ENCODE assay signal across 1 cellular context in the genomic region with DNA sequence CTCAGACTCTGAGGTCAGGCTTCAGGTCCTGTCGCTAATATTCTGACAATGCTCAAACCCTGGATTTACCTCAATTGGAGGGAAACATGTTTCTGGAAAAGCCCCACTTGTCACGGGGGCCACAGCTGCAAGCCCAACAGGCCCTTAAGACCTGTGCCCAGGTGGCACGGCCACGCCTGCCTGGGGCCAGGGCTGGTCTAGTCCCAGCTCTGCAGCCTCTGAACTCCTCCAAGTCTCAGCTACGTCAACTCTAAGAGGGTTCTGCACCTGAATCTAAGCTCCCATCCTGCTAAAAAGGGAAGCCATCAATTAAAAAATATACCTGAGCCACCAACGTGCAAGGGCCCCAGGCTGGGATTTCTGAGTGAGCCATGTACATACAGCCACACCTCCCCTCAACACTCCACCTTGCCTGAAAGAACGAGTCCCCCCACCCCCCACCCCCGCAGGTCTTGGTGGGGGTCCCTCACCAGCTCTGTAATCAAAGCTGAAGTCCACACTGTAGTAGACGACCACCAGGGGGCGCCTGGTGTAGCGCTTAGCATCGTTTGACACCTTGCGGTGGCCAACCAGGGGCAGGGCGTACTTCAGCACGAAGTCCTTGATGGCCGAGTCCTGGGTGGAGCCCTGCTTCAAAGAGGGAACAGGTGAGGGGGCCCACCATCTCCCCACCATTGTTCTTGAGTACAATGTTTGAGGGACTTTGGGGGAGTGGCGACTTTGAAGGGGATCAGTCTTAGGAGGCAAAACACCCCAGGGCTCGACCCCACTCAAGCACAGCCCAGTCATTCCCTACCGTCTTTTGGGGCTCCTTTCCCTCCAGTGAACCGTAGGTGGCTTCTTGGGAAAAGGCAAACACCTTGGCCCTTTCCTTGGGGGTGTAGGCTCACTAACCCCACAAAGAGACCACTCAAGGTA.
TF ChIP-seq lines count a peak whose summit lies in the region.

No MANE protein-coding gene starts in this region.

TF ChIP-seq in K562, 482 proteins besides CTCF, POLR2A, EP300 and RAD21 (continued from another document and continues in another):
- TF ChIP-seq, protein P1, sequence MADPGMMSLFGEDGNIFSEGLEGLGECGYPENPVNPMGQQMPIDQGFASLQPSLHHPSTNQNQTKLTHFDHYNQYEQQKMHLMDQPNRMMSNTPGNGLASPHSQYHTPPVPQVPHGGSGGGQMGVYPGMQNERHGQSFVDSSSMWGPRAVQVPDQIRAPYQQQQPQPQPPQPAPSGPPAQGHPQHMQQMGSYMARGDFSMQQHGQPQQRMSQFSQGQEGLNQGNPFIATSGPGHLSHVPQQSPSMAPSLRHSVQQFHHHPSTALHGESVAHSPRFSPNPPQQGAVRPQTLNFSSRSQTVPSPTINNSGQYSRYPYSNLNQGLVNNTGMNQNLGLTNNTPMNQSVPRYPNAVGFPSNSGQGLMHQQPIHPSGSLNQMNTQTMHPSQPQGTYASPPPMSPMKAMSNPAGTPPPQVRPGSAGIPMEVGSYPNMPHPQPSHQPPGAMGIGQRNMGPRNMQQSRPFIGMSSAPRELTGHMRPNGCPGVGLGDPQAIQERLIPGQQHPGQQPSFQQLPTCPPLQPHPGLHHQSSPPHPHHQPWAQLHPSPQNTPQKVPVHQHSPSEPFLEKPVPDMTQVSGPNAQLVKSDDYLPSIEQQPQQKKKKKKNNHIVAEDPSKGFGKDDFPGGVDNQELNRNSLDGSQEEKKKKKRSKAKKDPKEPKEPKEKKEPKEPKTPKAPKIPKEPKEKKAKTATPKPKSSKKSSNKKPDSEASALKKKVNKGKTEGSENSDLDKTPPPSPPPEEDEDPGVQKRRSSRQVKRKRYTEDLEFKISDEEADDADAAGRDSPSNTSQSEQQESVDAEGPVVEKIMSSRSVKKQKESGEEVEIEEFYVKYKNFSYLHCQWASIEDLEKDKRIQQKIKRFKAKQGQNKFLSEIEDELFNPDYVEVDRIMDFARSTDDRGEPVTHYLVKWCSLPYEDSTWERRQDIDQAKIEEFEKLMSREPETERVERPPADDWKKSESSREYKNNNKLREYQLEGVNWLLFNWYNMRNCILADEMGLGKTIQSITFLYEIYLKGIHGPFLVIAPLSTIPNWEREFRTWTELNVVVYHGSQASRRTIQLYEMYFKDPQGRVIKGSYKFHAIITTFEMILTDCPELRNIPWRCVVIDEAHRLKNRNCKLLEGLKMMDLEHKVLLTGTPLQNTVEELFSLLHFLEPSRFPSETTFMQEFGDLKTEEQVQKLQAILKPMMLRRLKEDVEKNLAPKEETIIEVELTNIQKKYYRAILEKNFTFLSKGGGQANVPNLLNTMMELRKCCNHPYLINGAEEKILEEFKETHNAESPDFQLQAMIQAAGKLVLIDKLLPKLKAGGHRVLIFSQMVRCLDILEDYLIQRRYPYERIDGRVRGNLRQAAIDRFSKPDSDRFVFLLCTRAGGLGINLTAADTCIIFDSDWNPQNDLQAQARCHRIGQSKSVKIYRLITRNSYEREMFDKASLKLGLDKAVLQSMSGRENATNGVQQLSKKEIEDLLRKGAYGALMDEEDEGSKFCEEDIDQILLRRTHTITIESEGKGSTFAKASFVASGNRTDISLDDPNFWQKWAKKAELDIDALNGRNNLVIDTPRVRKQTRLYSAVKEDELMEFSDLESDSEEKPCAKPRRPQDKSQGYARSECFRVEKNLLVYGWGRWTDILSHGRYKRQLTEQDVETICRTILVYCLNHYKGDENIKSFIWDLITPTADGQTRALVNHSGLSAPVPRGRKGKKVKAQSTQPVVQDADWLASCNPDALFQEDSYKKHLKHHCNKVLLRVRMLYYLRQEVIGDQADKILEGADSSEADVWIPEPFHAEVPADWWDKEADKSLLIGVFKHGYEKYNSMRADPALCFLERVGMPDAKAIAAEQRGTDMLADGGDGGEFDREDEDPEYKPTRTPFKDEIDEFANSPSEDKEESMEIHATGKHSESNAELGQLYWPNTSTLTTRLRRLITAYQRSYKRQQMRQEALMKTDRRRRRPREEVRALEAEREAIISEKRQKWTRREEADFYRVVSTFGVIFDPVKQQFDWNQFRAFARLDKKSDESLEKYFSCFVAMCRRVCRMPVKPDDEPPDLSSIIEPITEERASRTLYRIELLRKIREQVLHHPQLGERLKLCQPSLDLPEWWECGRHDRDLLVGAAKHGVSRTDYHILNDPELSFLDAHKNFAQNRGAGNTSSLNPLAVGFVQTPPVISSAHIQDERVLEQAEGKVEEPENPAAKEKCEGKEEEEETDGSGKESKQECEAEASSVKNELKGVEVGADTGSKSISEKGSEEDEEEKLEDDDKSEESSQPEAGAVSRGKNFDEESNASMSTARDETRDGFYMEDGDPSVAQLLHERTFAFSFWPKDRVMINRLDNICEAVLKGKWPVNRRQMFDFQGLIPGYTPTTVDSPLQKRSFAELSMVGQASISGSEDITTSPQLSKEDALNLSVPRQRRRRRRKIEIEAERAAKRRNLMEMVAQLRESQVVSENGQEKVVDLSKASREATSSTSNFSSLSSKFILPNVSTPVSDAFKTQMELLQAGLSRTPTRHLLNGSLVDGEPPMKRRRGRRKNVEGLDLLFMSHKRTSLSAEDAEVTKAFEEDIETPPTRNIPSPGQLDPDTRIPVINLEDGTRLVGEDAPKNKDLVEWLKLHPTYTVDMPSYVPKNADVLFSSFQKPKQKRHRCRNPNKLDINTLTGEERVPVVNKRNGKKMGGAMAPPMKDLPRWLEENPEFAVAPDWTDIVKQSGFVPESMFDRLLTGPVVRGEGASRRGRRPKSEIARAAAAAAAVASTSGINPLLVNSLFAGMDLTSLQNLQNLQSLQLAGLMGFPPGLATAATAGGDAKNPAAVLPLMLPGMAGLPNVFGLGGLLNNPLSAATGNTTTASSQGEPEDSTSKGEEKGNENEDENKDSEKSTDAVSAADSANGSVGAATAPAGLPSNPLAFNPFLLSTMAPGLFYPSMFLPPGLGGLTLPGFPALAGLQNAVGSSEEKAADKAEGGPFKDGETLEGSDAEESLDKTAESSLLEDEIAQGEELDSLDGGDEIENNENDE (IDR thresholded peaks at IDR 0.05; ENCODE audit: low read depth, low read length): no peak
- TF ChIP-seq ZNF384 (IDR thresholded peaks at IDR 0.05; ENCODE audit: low read depth, low read length) (0 out of 2 replicates have a peak, but pooled peaks have one; percentile 31), YY1 (IDR thresholded peaks at IDR 0.05; ENCODE audit: borderline replicate concordance in 1 of 3, control insufficient read depth in 1 of 3, extremely low read depth in 1 of 3, insufficient read depth in 3 of 3, insufficient read length in 1 of 3, insufficient replicate concordance in 2 of 3, low read depth in 1 of 3, low read length in 2 of 3) (peak in 1 of 3 experiments; percentile 29), SMC3 (conservative IDR thresholded peaks at IDR 0.05; ENCODE audit: insufficient read depth, low read depth, low read length) (peak; percentile 91), CBX1 (IDR thresholded peaks at IDR 0.05; ENCODE audit: low read depth) (0 out of 2 replicates have a peak, but pooled peaks have one; percentile 15), PML (IDR thresholded peaks at IDR 0.05; ENCODE audit: low read length) (peak; percentile 20; the same call in 1 of the 2 replicates), ZNF311 (CRISPR knock-in tag; IDR thresholded peaks at IDR 0.05) (no peak), CXXC5 (CRISPR knock-in tag; IDR thresholded peaks at IDR 0.05) (0 out of 2 replicates have a peak, but pooled peaks have one; percentile 29), ZNF586 (CRISPR knock-in tag; conservative IDR thresholded peaks at IDR 0.05) (no peak), PRMT5 (CRISPR knock-in tag; IDR thresholded peaks at IDR 0.05) (no peak), ZBTB7A (IDR thresholded peaks at IDR 0.05; ENCODE audit: borderline replicate concordance, control insufficient read depth, low read depth, low read length) (peak; percentile 95), TOE1 (IDR thresholded peaks at IDR 0.05; ENCODE audit: borderline replicate concordance) (no peak), TOE1 (CRISPR knock-in tag; IDR thresholded peaks at IDR 0.05; ENCODE audit: borderline replicate concordance, low read depth) (no peak), WHSC1 (IDR thresholded peaks at IDR 0.05; ENCODE audit: low read length) (peak; percentile 46), FOXM1 (IDR thresholded peaks at IDR 0.05; ENCODE audit: low read depth) (0 out of 2 replicates have a peak, but pooled peaks have one; percentile 14), FOXM1 (CRISPR knock-in tag; IDR thresholded peaks at IDR 0.05; ENCODE audit: low read depth) (peak; percentile 64; the same call in 1 of the 2 replicates), RCOR1 (IDR thresholded peaks at IDR 0.05; ENCODE audit: borderline replicate concordance in 1 of 2, low read depth in 2 of 2, low read length in 2 of 2) (peak in 1 of 2 experiments; percentile 51; a peak in 1 of 4 replicates)
- TF ChIP-seq, protein P2, sequence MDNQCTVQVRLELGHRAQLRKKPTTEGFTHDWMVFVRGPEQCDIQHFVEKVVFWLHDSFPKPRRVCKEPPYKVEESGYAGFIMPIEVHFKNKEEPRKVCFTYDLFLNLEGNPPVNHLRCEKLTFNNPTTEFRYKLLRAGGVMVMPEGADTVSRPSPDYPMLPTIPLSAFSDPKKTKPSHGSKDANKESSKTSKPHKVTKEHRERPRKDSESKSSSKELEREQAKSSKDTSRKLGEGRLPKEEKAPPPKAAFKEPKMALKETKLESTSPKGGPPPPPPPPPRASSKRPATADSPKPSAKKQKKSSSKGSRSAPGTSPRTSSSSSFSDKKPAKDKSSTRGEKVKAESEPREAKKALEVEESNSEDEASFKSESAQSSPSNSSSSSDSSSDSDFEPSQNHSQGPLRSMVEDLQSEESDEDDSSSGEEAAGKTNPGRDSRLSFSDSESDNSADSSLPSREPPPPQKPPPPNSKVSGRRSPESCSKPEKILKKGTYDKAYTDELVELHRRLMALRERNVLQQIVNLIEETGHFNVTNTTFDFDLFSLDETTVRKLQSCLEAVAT (IDR thresholded peaks at IDR 0.05): 0 out of 4 replicates have a peak, but pooled peaks of 1 of the 2 experiments have one; percentile 16
- TF ChIP-seq, protein P3, sequence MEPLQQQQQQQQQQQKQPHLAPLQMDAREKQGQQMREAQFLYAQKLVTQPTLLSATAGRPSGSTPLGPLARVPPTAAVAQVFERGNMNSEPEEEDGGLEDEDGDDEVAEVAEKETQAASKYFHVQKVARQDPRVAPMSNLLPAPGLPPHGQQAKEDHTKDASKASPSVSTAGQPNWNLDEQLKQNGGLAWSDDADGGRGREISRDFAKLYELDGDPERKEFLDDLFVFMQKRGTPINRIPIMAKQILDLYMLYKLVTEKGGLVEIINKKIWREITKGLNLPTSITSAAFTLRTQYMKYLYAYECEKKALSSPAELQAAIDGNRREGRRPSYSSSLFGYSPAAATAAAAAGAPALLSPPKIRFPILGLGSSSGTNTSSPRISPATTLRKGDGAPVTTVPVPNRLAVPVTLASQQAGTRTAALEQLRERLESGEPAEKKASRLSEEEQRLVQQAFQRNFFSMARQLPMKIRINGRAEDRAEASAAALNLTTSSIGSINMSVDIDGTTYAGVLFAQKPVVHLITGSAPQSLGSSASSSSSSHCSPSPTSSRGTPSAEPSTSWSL (CRISPR knock-in tag; IDR thresholded peaks at IDR 0.05; ENCODE audit: borderline replicate concordance): no peak
- TF ChIP-seq, protein P4, sequence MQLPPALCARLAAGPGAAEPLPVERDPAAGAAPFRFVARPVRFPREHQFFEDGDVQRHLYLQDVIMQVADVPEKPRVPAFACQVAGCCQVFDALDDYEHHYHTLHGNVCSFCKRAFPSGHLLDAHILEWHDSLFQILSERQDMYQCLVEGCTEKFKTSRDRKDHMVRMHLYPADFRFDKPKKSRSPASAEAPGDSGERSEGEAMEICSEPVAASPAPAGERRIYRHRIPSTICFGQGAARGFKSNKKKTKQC (CRISPR knock-in tag; IDR thresholded peaks at IDR 0.05): peak; percentile 38; the same call in 1 of the 2 replicates
- TF ChIP-seq, protein P5, sequence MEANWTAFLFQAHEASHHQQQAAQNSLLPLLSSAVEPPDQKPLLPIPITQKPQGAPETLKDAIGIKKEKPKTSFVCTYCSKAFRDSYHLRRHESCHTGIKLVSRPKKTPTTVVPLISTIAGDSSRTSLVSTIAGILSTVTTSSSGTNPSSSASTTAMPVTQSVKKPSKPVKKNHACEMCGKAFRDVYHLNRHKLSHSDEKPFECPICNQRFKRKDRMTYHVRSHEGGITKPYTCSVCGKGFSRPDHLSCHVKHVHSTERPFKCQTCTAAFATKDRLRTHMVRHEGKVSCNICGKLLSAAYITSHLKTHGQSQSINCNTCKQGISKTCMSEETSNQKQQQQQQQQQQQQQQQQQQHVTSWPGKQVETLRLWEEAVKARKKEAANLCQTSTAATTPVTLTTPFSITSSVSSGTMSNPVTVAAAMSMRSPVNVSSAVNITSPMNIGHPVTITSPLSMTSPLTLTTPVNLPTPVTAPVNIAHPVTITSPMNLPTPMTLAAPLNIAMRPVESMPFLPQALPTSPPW (CRISPR knock-in tag; IDR thresholded peaks at IDR 0.05): peak; percentile 60
- TF ChIP-seq, protein P6, sequence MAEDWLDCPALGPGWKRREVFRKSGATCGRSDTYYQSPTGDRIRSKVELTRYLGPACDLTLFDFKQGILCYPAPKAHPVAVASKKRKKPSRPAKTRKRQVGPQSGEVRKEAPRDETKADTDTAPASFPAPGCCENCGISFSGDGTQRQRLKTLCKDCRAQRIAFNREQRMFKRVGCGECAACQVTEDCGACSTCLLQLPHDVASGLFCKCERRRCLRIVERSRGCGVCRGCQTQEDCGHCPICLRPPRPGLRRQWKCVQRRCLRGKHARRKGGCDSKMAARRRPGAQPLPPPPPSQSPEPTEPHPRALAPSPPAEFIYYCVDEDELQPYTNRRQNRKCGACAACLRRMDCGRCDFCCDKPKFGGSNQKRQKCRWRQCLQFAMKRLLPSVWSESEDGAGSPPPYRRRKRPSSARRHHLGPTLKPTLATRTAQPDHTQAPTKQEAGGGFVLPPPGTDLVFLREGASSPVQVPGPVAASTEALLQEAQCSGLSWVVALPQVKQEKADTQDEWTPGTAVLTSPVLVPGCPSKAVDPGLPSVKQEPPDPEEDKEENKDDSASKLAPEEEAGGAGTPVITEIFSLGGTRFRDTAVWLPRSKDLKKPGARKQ (CRISPR knock-in tag; IDR thresholded peaks at IDR 0.05): no peak
- TF ChIP-seq, protein P7, sequence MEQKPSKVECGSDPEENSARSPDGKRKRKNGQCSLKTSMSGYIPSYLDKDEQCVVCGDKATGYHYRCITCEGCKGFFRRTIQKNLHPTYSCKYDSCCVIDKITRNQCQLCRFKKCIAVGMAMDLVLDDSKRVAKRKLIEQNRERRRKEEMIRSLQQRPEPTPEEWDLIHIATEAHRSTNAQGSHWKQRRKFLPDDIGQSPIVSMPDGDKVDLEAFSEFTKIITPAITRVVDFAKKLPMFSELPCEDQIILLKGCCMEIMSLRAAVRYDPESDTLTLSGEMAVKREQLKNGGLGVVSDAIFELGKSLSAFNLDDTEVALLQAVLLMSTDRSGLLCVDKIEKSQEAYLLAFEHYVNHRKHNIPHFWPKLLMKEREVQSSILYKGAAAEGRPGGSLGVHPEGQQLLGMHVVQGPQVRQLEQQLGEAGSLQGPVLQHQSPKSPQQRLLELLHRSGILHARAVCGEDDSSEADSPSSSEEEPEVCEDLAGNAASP (IDR thresholded peaks at IDR 0.05): no peak
- TF ChIP-seq, protein P8, sequence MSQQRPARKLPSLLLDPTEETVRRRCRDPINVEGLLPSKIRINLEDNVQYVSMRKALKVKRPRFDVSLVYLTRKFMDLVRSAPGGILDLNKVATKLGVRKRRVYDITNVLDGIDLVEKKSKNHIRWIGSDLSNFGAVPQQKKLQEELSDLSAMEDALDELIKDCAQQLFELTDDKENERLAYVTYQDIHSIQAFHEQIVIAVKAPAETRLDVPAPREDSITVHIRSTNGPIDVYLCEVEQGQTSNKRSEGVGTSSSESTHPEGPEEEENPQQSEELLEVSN (IDR thresholded peaks at IDR 0.05; ENCODE audit: borderline replicate concordance in 1 of 2, extremely low read depth in 1 of 2, insufficient read depth in 1 of 2, insufficient read length in 1 of 2, low read depth in 1 of 2, low read length in 1 of 2, poor library complexity in 1 of 2, severe bottlenecking in 1 of 2): peak; percentile 72 to 82
- TF ChIP-seq, protein P9, sequence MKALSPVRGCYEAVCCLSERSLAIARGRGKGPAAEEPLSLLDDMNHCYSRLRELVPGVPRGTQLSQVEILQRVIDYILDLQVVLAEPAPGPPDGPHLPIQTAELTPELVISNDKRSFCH (CRISPR knock-in tag; IDR thresholded peaks at IDR 0.05): no peak
- TF ChIP-seq, protein P9 (tag; IDR thresholded peaks at IDR 0.05): 0 out of 2 replicates have a peak, but pooled peaks have one; percentile 18
